27 cellular contexts compared by ENCODE assay signal in genomic region chr6:69220293-69220847, GRCh38.
"Had no signal": no experiment of that assay in that cellular context is flagged by ENCODE, and none has a peak within 500 bp of the region (broad histone marks: within the 10 kb centered on the region; RNA-seq: fewer than 3 reads in every experiment).

No MANE protein-coding gene starts in this region.

- H3K9me3 ChIP-seq: breast epithelium, esophagus muscularis mucosa, heart left ventricle, ovary, prostate gland, testis had no signal

- ATAC-seq: activated naive CD8-positive, alpha-beta T cell treated with anti-CD3 and anti-CD28 coated beads, Interleukin-2, amount 50 U/mL, for 24 hours; activated T-cell treated with anti-CD3 and anti-CD28 coated beads, Interleukin-2, amount 50 U/mL, for 4 hours; activated T-helper 17 cell treated with anti-CD3 and anti-CD28 coated beads, Interleukin-2, amount 50 U/mL, for 72 hours; foreskin keratinocyte; heart left ventricle; left colon; sciatic nerve; stimulated activated naive CD8-positive, alpha-beta T cell treated with anti-CD3 and anti-CD28 coated beads, Interleukin-15, Interleukin-2, amounts not matched to agents 100 U/mL and 50 U/mL, for 24 hours had no signal

- H3K4me3 ChIP-seq: breast epithelium, esophagus muscularis mucosa, heart left ventricle, ovary, prostate gland, skin epidermis, testis had no signal

- H3K4me1 ChIP-seq: breast epithelium, esophagus muscularis mucosa, foreskin keratinocyte, heart left ventricle, prostate gland, testis had no signal

- H3K27me3 ChIP-seq: breast epithelium, esophagus muscularis mucosa, foreskin keratinocyte, heart left ventricle, ovary, testis had no signal

- H3K27ac ChIP-seq: breast epithelium, esophagus muscularis mucosa, foreskin keratinocyte, heart left ventricle, ovary, prostate gland, skin epidermis, testis had no signal

- H3K36me3 ChIP-seq: breast epithelium, esophagus muscularis mucosa, heart left ventricle, ovary, prostate gland had no signal

- DNase-seq: activated CD4-positive, alpha-beta memory T cell treated with anti-CD3 and anti-CD28 coated beads, Interleukin-2, amount 10 ng/mL, durations not matched to agents 7 days and 5 days; activated CD4-positive, alpha-beta T cell treated with anti-CD3 and anti-CD28 coated beads for 1 hour; activated CD4-positive, alpha-beta T cell treated with anti-CD3 and anti-CD28 coated beads, Interleukin-2, amount 10 ng/mL, durations not matched to agents 7 days and 5 days; activated CD8-positive, alpha-beta memory T cell treated with anti-CD3 and anti-CD28 coated beads, Interleukin-2, amount 50 U/mL, for 48 hours; activated naive CD8-positive, alpha-beta T cell treated with anti-CD3 and anti-CD28 coated beads, Interleukin-2, amount 50 U/mL, for 24 hours; activated T-cell treated with anti-CD3 and anti-CD28 coated beads, Interleukin-2, amount 50 U/mL, for 4 hours; amygdala; central memory CD4-positive, alpha-beta T cell; foreskin keratinocyte; heart left ventricle; left colon; mammary epithelial cell; naive B cell; nephron progenitor cell; ovary; retina; stimulated activated CD4-positive, alpha-beta T cell treated with anti-CD3 and anti-CD28 coated beads, Interleukin-12 subunit alpha, Interleukin-12 subunit beta, amount 100 ng/mL, for 4 hours; stimulated activated CD4-positive, alpha-beta T cell treated with anti-CD3 and anti-CD28 coated beads, Interleukin-4, amount 100 ng/mL, for 1 hour; stimulated activated naive CD8-positive, alpha-beta T cell treated with anti-CD3 and anti-CD28 coated beads, Interleukin-15, Interleukin-2, amounts not matched to agents 100 U/mL and 50 U/mL, for 24 hours; testis; trophoblast cell had no signal
